Comparison of ENCODE assay signal across 8 cellular contexts in the genomic region with DNA sequence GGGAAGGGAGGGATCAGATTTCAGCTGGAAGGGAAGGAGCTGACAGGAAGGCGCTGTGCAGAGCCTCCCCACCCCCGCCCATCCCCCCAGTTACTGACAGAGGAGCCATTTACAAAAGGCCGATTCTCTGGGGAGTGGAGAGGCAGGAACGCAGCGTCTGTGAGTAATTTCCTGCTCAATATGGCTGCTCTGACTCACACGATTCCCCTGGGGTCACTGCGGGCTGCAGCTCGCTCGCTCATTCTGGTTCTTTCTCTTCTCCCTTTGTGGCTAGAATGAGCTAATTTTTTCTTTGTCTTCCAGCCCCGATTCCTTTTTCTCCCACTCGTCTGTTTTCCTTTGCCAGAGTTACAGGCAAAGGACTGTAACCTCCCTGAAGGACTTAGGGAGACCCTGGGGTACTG. TPM values are rescaled to one million over a fixed set of nuclear protein-coding genes. Genes with fewer than 3 reads are reported as not detected.
DNase-seq lines count a peak whose midpoint lies in the region; ATAC-seq and TF ChIP-seq lines count a peak whose summit lies in the region.

No MANE protein-coding gene starts in this region.

- DNase-seq in HPDE6-E6E7 (ENCODE audit: extremely low spot score) (peak; percentile 97), NT2/D1 (ENCODE audit: low read depth, low spot score) (peak; percentile 98), activated T-cell treated with anti-CD3 and anti-CD28 coated beads for 1 hour (ENCODE audit: low read depth) (peak; percentile 65), epithelial cell of esophagus (ENCODE audit: low read depth) (peak; percentile 100)
- DNase-seq in stimulated activated CD8-positive, alpha-beta memory T cell treated with anti-CD3 and anti-CD28 coated beads, Interleukin-4, amount 100 ng/mL, for 1 hour (ENCODE audit: low read depth in 2 of 2, low spot score in 1 of 2), result peak; percentile 59 to 62

- H3K27ac ChIP-seq in BLaER1 treated with 17β-estradiol and CSF1 and Interleukin-3, amounts not matched to agents 10 nM and 100 nM, result peak overlapping the region; percentile 97 to 100 (median 100)

- H3K9ac ChIP-seq in BLaER1 treated with 17β-estradiol and CSF1 and Interleukin-3, amounts not matched to agents 10 nM and 100 nM, result peak overlapping the region; percentile 92 to 100 (median 94)
- peak overlapping the region; percentile 99 for H3K9ac ChIP-seq in NT2/D1 (ENCODE audit: insufficient read length, low read depth)

- H4K20me1 ChIP-seq in BLaER1 treated with 17β-estradiol and CSF1 and Interleukin-3, amounts not matched to agents 10 nM and 100 nM, result no peaks in the 10 kb centered on the region

- ATAC-seq in GM19438 (IDR thresholded peaks at IDR 0.05; ENCODE audit: low read depth, unreplicated experiment), result peak; percentile 57

- H3K9me3 ChIP-seq in BLaER1 treated with 17β-estradiol and CSF1 and Interleukin-3, amounts not matched to agents 10 nM and 100 nM (replicated peaks in 1 of 11), result no peaks in the 10 kb centered on the region
- H3K9me3 ChIP-seq in NT2/D1 (ENCODE audit: insufficient read depth, low read length), result no peaks in the 10 kb centered on the region
- H3K9me3 ChIP-seq in mononuclear cell (ENCODE audit: low read depth, low read length), result no peaks in the 10 kb centered on the region

- no peaks in the 10 kb centered on the region for H3K27me3 ChIP-seq in BLaER1 treated with 17β-estradiol and CSF1 and Interleukin-3, amounts not matched to agents 10 nM and 100 nM
- H3K27me3 ChIP-seq in NT2/D1 (ENCODE audit: insufficient read depth, insufficient read length), result no peaks in the 10 kb centered on the region
- no peaks in the 10 kb centered on the region for H3K27me3 ChIP-seq in mononuclear cell (ENCODE audit: insufficient read depth, low read length)

- no peak for TF ChIP-seq CTCF in epithelial cell of esophagus (IDR thresholded peaks at IDR 0.05; ENCODE audit: insufficient read depth, low read depth, low read length, missing control alignments)

- peak overlapping the region; percentile 92 to 99 (median 94) for H3K4me2 ChIP-seq in BLaER1 treated with 17β-estradiol and CSF1 and Interleukin-3, amounts not matched to agents 10 nM and 100 nM

- peaks cover 47 to 70% (median 55%) of the 10 kb centered on the region in 11 experiments for H3K36me3 ChIP-seq in BLaER1 treated with 17β-estradiol and CSF1 and Interleukin-3, amounts not matched to agents 10 nM and 100 nM
- H3K36me3 ChIP-seq in NT2/D1 (ENCODE audit: insufficient read depth, insufficient read length, low read length), result peaks cover 66% of the 10 kb centered on the region

- H3K4me3 ChIP-seq in BLaER1 treated with 17β-estradiol and CSF1 and Interleukin-3, amounts not matched to agents 10 nM and 100 nM, result peak overlapping the region; percentile 41 to 63 (median 52)
- H3K4me3 ChIP-seq in NT2/D1 (ENCODE audit: insufficient read length, low read depth), result peak overlapping the region; percentile 69
- peak overlapping the region; percentile 50 for H3K4me3 ChIP-seq in epithelial cell of esophagus (ENCODE audit: low read length)
- H3K4me3 ChIP-seq in mononuclear cell (ENCODE audit: low read length), result peak overlapping the region; percentile 22

- peaks cover 56 to 69% (median 64%) of the 10 kb centered on the region in 10 experiments for H3K4me1 ChIP-seq in BLaER1 treated with 17β-estradiol and CSF1 and Interleukin-3, amounts not matched to agents 10 nM and 100 nM
- peaks cover 32% of the 10 kb centered on the region for H3K4me1 ChIP-seq in NT2/D1 (ENCODE audit: insufficient read depth, insufficient read length)
- peaks cover 42% of the 10 kb centered on the region for H3K4me1 ChIP-seq in mononuclear cell (ENCODE audit: insufficient read depth, low read length)

RNA-seq across cellular contexts. Expression of a gene that starts 28.8 kb away (rescaled TPM):
- 20.0 TPM for total RNA-seq in mononuclear cell

RNA-seq across cellular contexts. Expression of a gene that starts 29.4 kb away (rescaled TPM):
- total RNA-seq in mononuclear cell, result 11.6 TPM

RNA-seq across cellular contexts. Expression of a gene that starts 38.1 kb away (rescaled TPM):
- total RNA-seq in mononuclear cell, result 13.2 TPM

RNA-seq across cellular contexts. Expression of a gene that starts 59.1 kb away (rescaled TPM):
- total RNA-seq in mononuclear cell, result 1.9 TPM

Comparison
In these comparisons a context has a peak if more than half of its experiments do, and no peak if none do; other contexts are left out.
1. Peak in every context shown above with its lines: DNase-seq, ATAC-seq, H3K4me3 ChIP-seq and H3K27ac ChIP-seq.